In the genomic region with DNA sequence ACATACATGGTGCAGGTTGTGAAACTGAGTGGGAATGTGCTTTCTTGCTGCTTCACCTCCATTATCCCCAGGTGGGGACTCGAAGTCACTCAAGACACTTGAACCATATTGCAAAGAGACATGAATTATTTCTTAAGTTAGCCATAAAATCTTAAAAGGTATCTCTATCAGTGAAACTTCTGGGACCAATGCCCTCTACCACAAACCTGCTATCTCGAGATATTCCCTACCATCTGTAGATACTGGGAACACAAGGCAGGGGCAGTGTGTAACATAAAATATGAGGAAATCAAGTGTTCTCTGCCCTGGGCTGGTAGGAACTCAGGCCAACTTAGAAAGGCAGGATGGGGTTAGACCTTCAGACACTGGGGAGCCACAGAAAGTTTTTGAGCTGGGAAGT, we compare ENCODE assay signal across 1 cellular context.
TF ChIP-seq lines count a peak whose summit lies in the region.

No MANE protein-coding gene starts in this region.

TF ChIP-seq in WTC11, 78 proteins besides CTCF, POLR2A, EP300 and RAD21 (continued from another document):
- TF ChIP-seq ZNF425 (CRISPR knock-in tag; conservative IDR thresholded peaks at IDR 0.05) (no peak), ZNF281 (CRISPR knock-in tag; IDR thresholded peaks at IDR 0.05) (no peak), NFATC4 (CRISPR knock-in tag; IDR thresholded peaks at IDR 0.05) (no peak), SMAD4 (CRISPR knock-in tag; IDR thresholded peaks at IDR 0.05) (no peak), NFYB (CRISPR knock-in tag; conservative IDR thresholded peaks at IDR 0.05; ENCODE audit: low read depth) (no peak), TCF7 (CRISPR knock-in tag; IDR thresholded peaks at IDR 0.05; ENCODE audit: low read depth) (no peak), FOXK1 (CRISPR knock-in tag; IDR thresholded peaks at IDR 0.05) (no peak), ZNF416 (CRISPR knock-in tag; IDR thresholded peaks at IDR 0.05) (no peak)
